Comparison of ENCODE assay signal across 21 cellular contexts in the genomic region with DNA sequence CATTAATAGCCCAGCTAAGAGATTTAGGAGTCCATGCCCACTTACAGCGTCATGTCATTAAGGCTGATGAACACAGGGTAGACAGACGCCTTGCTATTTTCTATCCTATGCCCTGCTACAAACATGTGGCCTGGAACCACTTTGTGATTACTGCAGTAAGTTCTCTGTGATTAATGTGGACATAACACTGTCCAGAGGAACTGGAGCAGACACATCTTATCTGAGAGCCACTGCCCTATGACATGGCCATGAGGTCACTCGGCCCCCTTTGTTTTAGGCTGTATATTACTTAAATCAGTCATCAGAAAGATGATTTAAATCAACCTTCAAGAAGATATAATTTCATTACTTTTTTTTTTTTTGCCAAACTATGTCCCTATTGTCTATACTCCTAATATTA.
A peak's percentile ranks its signal among the peaks of the same experiment; 100 is the strongest.
DNase-seq lines count a peak whose midpoint lies in the region; ATAC-seq, FAIRE-seq and TF ChIP-seq lines count a peak whose summit lies in the region.
"Had no signal": no experiment of that assay in that cellular context is flagged by ENCODE, and none has a peak within 500 bp of the region (broad histone marks: within the 10 kb centered on the region; RNA-seq: fewer than 3 reads in every experiment).

No MANE protein-coding gene starts in this region.

- H3K36me3 ChIP-seq in liver (ENCODE audit: control insufficient read depth in 4 of 4, insufficient read depth in 3 of 4, low read depth in 1 of 4, low read length in 3 of 4) (no peaks in the 10 kb centered on the region), HepG2 (replicated peaks in 1 of 2; ENCODE audit: control insufficient read depth in 1 of 2, insufficient read depth in 2 of 2, low read length in 2 of 2) (no peaks in the 10 kb centered on the region), endothelial cell of umbilical vein (ENCODE audit: control insufficient read depth in 2 of 2, extremely low read depth in 1 of 2, insufficient read depth in 2 of 2, low read length in 2 of 2) (no peaks in the 10 kb centered on the region)
- H3K36me3 ChIP-seq: Peyer's patch had no signal

- 70% methylated on average over 3 of the region's 3 CpGs for WGBS in liver
- WGBS in HepG2 (ENCODE audit: low lambda C conversion rate): 46% methylated on average over 3 of the region's 3 CpGs

- H3K27me3 Mint-ChIP-seq in mesothelial cell of epicardium (ENCODE audit: low read depth): no peaks in the 10 kb centered on the region

- BruUV-seq in HepG2 (replicated peaks; lab: Mats Ljungman, UMichigan) (no TSS peak), endothelial cell of umbilical vein (replicated peaks; lab: Mats Ljungman, UMichigan) (no TSS peak)

- in situ Hi-C loops in HepG2 (cut with HindIII; ENCODE audit: extremely low pct_ligation_motif_present, low pct_unique_long_range_greater_than_20kb): no loop called here

- peaks cover 3% of the 10 kb centered on the region for H3K9me3 Mint-ChIP-seq in mesothelial cell of epicardium

- no peak for TF ChIP-seq POLR2A in HepG2 (IDR thresholded peaks at IDR 0.05; ENCODE audit: insufficient read depth in 1 of 2, low read depth in 2 of 2, low read length in 2 of 2)
- TF ChIP-seq POLR2A in endothelial cell of umbilical vein (IDR thresholded peaks at IDR 0.05; ENCODE audit: low read depth, low read length): no peak

- FAIRE-seq in HepG2 (lab: Jason Lieb, UNC) (no peak), endothelial cell of umbilical vein (lab: Jason Lieb, UNC) (no peak)
- FAIRE-seq: GM12891, GM18507 had no signal

- H3K27ac Mint-ChIP-seq in mesothelial cell of epicardium: peak overlapping the region; percentile 66

- H4K20me1 ChIP-seq in HepG2 (ENCODE audit: insufficient read depth, low read length) (no peaks in the 10 kb centered on the region), endothelial cell of umbilical vein (replicated peaks; ENCODE audit: control insufficient read depth, extremely low read depth, insufficient read depth, low read length) (no peaks in the 10 kb centered on the region)

- H3K79me2 ChIP-seq in HepG2 (ENCODE audit: insufficient read depth, low read length) (no peaks in the 10 kb centered on the region), endothelial cell of umbilical vein (ENCODE audit: control insufficient read depth, insufficient read depth, low read length) (no peaks in the 10 kb centered on the region)

- TF ChIP-seq EP300 in HepG2 (IDR thresholded peaks at IDR 0.05; ENCODE audit: low read depth in 2 of 2, low read length in 2 of 2): no peak
- no peak for TF ChIP-seq EP300 in HepG2 (CRISPR knock-in tag; IDR thresholded peaks at IDR 0.05; ENCODE audit: borderline replicate concordance)

- no peak overlapping the region for H3K4me2 ChIP-seq in HepG2 (ENCODE audit: low read depth, low read length)
- no peak overlapping the region for H3K4me2 ChIP-seq in endothelial cell of umbilical vein (ENCODE audit: insufficient read depth, low read length)

- intact Hi-C loops in HepG2 (cut with micrococcal nuclease; ENCODE audit: unreplicated experiment) (no loop called here), endothelial cell of umbilical vein (cut with micrococcal nuclease) (no loop called here)

- ATAC-seq in HepG2 (no peak), omental fat pad (ENCODE audit: low FRiP score) (no peak), HG03571 (IDR thresholded peaks at IDR 0.05; ENCODE audit: unreplicated experiment) (no peak)
- ATAC-seq: HCT116 had no signal

- H3K4me3 Mint-ChIP-seq in mesothelial cell of epicardium: no peak overlapping the region
- H3K4me3 Mint-ChIP-seq: CD14-positive monocyte had no signal

- H2AFZ ChIP-seq in HepG2 (ENCODE audit: low read length): no peak overlapping the region
- H2AFZ ChIP-seq in endothelial cell of umbilical vein (ENCODE audit: low read depth, low read length): no peak overlapping the region
- H2AFZ ChIP-seq: GM23248 had no signal

- H3K9me3 ChIP-seq in liver (ENCODE audit: control insufficient read depth in 4 of 4, low read length in 3 of 4) (no peaks in the 10 kb centered on the region), HepG2 (ENCODE audit: low read length) (no peaks in the 10 kb centered on the region), endothelial cell of umbilical vein (replicated peaks; ENCODE audit: control insufficient read depth, insufficient read depth, low read length) (no peaks in the 10 kb centered on the region)
- H3K9me3 ChIP-seq: Peyer's patch had no signal

- H3K9me1 ChIP-seq in endothelial cell of umbilical vein (replicated peaks; ENCODE audit: control insufficient read depth, extremely low read depth, insufficient read depth, low read length): no peaks in the 10 kb centered on the region

- no peak for DNase-seq in HepG2 (ENCODE audit: low spot score)
- DNase-seq in endothelial cell of umbilical vein (ENCODE audit: low read depth, low spot score): no peak
- no peak for DNase-seq in mesothelial cell of epicardium (ENCODE audit: low spot score in 2 of 2, unreplicated experiment in 2 of 2)
- DNase-seq in omental fat pad (ENCODE audit: low spot score): no peak
- no peak for DNase-seq in NCI-H82 (lab: John Stamatoyannopoulos, UW)
- DNase-seq: COR-L47, GF-D8, GM23248, KBM-7, MV-4-11, NCI-H1417 treated with DMSO at 0.1 percent for 48 hours, NCI-H2029, NCI-H510A, Peyer's patch, SHP77 treated with DMSO at 0.1 percent for 48 hours had no signal

- TF ChIP-seq CTCF in liver (IDR thresholded peaks at IDR 0.05; ENCODE audit: low read depth, low read length, missing input control) (no peak), HepG2 (CRISPR knock-in tag; IDR thresholded peaks at IDR 0.05) (no peak), endothelial cell of umbilical vein (IDR thresholded peaks at IDR 0.05; ENCODE audit: extremely low read depth in 1 of 2, insufficient read depth in 1 of 2, low read depth in 1 of 2, low read length in 2 of 2) (no peak), mesothelial cell of epicardium (IDR thresholded peaks at IDR 0.05; ENCODE audit: unreplicated experiment) (no peak), omental fat pad (IDR thresholded peaks at IDR 0.05) (no peak)

- H3K9ac ChIP-seq in liver (ENCODE audit: low read depth in 1 of 2, low read length in 2 of 2) (no peak overlapping the region), HepG2 (ENCODE audit: insufficient read depth, low read depth, low read length) (no peak overlapping the region), endothelial cell of umbilical vein (replicated peaks; ENCODE audit: extremely low read depth, insufficient read depth, low read length) (no peak overlapping the region)
- H3K9ac ChIP-seq: GM23248 had no signal

- H3K36me3 Mint-ChIP-seq in mesothelial cell of epicardium: peaks cover 4% of the 10 kb centered on the region
- H3K36me3 Mint-ChIP-seq: CD14-positive monocyte had no signal

- CTCF ChIA-PET in HepG2 (lab: Yijun Ruan, JAX; ENCODE audit: low intra/inter-chr PET ratio, low total read pairs): no interaction called here
- CTCF ChIA-PET in endothelial cell of umbilical vein (lab: Charles Lee): no interaction called here

- peaks cover 21% of the 10 kb centered on the region for H3K4me1 Mint-ChIP-seq in mesothelial cell of epicardium

- POLR2A ChIA-PET in HepG2 (lab: Yijun Ruan, JAX): no interaction called here
- POLR2A ChIA-PET in endothelial cell of umbilical vein (lab: Charles Lee): no interaction called here

- no peaks in the 10 kb centered on the region for H3K4me1 ChIP-seq in liver (ENCODE audit: control insufficient read depth in 4 of 4, insufficient read depth in 4 of 4, low read length in 3 of 4)
- H3K4me1 ChIP-seq in HepG2 (ENCODE audit: insufficient read depth, low read length): no peaks in the 10 kb centered on the region
- H3K4me1 ChIP-seq in endothelial cell of umbilical vein (ENCODE audit: control insufficient read depth, extremely low read depth, insufficient read depth, low read length): peaks cover 5% of the 10 kb centered on the region
- H3K4me1 ChIP-seq: Peyer's patch had no signal

- TF ChIP-seq RAD21 in liver (IDR thresholded peaks at IDR 0.05) (no peak), HepG2 (CRISPR knock-in tag; IDR thresholded peaks at IDR 0.05) (no peak)

- H3K4me3 ChIP-seq in liver (ENCODE audit: low read depth in 1 of 3, low read length in 3 of 3) (no peak overlapping the region), HepG2 (replicated peaks in 1 of 3; ENCODE audit: insufficient read depth in 1 of 3, low read depth in 2 of 3, low read length in 3 of 3) (no peak overlapping the region), endothelial cell of umbilical vein (replicated peaks in 1 of 3; ENCODE audit: insufficient read depth in 1 of 3, low read depth in 1 of 3, low read length in 3 of 3) (no peak overlapping the region)
- H3K4me3 ChIP-seq: GM23248, Peyer's patch had no signal

- no peaks in the 10 kb centered on the region for H3K27me3 ChIP-seq in liver (ENCODE audit: control insufficient read depth in 4 of 4, insufficient read depth in 4 of 4, low read length in 3 of 4)
- H3K27me3 ChIP-seq in HepG2 (ENCODE audit: control insufficient read depth in 1 of 2, insufficient read depth in 2 of 2, low read length in 2 of 2): no peaks in the 10 kb centered on the region; a peak in 1 of 5 replicates
- no peaks in the 10 kb centered on the region for H3K27me3 ChIP-seq in endothelial cell of umbilical vein (ENCODE audit: control insufficient read depth in 2 of 2, insufficient read depth in 2 of 2, low read length in 2 of 2)
- H3K27me3 ChIP-seq: Peyer's patch had no signal

- dilution Hi-C loops in endothelial cell of umbilical vein (cut with MboI; ENCODE audit: extremely low pct_ligation_motif_present, low sequenced_read_pairs): no loop called here

- H3K27ac ChIP-seq in liver (ENCODE audit: low read depth in 1 of 2, low read length in 2 of 2): no peak overlapping the region
- H3K27ac ChIP-seq in HepG2 (ENCODE audit: extremely low read length, insufficient read depth, low read length): no peak overlapping the region
- no peak overlapping the region for H3K27ac ChIP-seq in endothelial cell of umbilical vein (ENCODE audit: insufficient read depth, low read depth, low read length)
- H3K27ac ChIP-seq: GM23248, Peyer's patch had no signal

TF ChIP-seq in liver, 16 proteins besides CTCF, POLR2A, EP300 and RAD21:
- TF ChIP-seq NR2F2 (IDR thresholded peaks at IDR 0.05) (peak; percentile 71), RXRA (IDR thresholded peaks at IDR 0.05) (peak in 1 of 2 donors; percentile 31), FOXA1 (IDR thresholded peaks at IDR 0.05) (no peak), GABPA (IDR thresholded peaks at IDR 0.05 in 1 of 2, conservative IDR thresholded peaks at IDR 0.05 in 1 of 2) (no peak)

TF ChIP-seq in endothelial cell of umbilical vein, 7 proteins besides CTCF, POLR2A, EP300 and RAD21 (continues in another document):
- TF ChIP-seq MYC (IDR thresholded peaks at IDR 0.05; ENCODE audit: low read depth, low read length) (no peak), JUN (IDR thresholded peaks at IDR 0.05; ENCODE audit: borderline replicate concordance, insufficient read depth, insufficient read length, low read depth) (no peak), GATA2 (IDR thresholded peaks at IDR 0.05; ENCODE audit: insufficient read depth, insufficient read length, low read depth, low read length) (peak; percentile 15), EZH2 (IDR thresholded peaks at IDR 0.05; ENCODE audit: borderline replicate concordance, low read depth, low read length, severe bottlenecking) (no peak)
- TF ChIP-seq, protein P1, sequence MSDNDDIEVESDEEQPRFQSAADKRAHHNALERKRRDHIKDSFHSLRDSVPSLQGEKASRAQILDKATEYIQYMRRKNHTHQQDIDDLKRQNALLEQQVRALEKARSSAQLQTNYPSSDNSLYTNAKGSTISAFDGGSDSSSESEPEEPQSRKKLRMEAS (IDR thresholded peaks at IDR 0.05; ENCODE audit: insufficient read depth, insufficient read length): no peak
